ENCODE assay signal across 9 cellular contexts in genomic region chr18:22282311-22283235, GRCh38.
DNase-seq lines count a peak whose midpoint lies in the region; ATAC-seq, FAIRE-seq and TF ChIP-seq lines count a peak whose summit lies in the region.
"Had no signal": no experiment of that assay in that cellular context is flagged by ENCODE, and none has a peak within 500 bp of the region (broad histone marks: within the 10 kb centered on the region; RNA-seq: fewer than 3 reads in every experiment).

No MANE protein-coding gene starts in this region.

- DNase-seq in NCI-H2029 (lab: John Stamatoyannopoulos, UW) (peak; percentile 27), NCI-H2029 treated with DMSO at 0.1 percent for 48 hours (lab: John Stamatoyannopoulos, UW) (no peak), RWPE1 (ENCODE audit: low spot score) (peak; percentile 75), endothelial cell of umbilical vein (ENCODE audit: low read depth, low spot score) (peak; percentile 96), smooth muscle cell of the brain vasculature (ENCODE audit: low read depth, low spot score) (peak; percentile 36), GM20000 (ENCODE audit: low spot score) (no peak)
- no peak for DNase-seq in stimulated activated CD4-positive, alpha-beta T cell treated with anti-CD3 and anti-CD28 coated beads, Interleukin-12 subunit alpha, Interleukin-12 subunit beta, amount 100 ng/mL, for 4 hours

- H4K20me1 ChIP-seq in endothelial cell of umbilical vein (replicated peaks; ENCODE audit: control insufficient read depth, extremely low read depth, insufficient read depth, low read length) = no peaks in the 10 kb centered on the region

- no peaks in the 10 kb centered on the region for H3K79me2 ChIP-seq in endothelial cell of umbilical vein (ENCODE audit: control insufficient read depth, insufficient read depth, low read length)

- H3K9me3 ChIP-seq in endothelial cell of umbilical vein (replicated peaks; ENCODE audit: control insufficient read depth, insufficient read depth, low read length) = no peaks in the 10 kb centered on the region

- TF ChIP-seq POLR2A in endothelial cell of umbilical vein (IDR thresholded peaks at IDR 0.05; ENCODE audit: low read depth, low read length) = no peak

- dilution Hi-C loops in endothelial cell of umbilical vein (cut with MboI; ENCODE audit: extremely low pct_ligation_motif_present, low sequenced_read_pairs) = no loop called here

- peak overlapping the region; percentile 73 for H3K4me2 ChIP-seq in endothelial cell of umbilical vein (ENCODE audit: insufficient read depth, low read length)

- POLR2A ChIA-PET in RWPE1 (lab: Yijun Ruan, JAX; ENCODE audit: low non-redundant PET) = no interaction called here
- POLR2A ChIA-PET in endothelial cell of umbilical vein (lab: Charles Lee) = interaction anchor here (0.9 kb wide), 1 partner anchor 10 kb away, joined by 3 read pairs; no protein-coding TSS in a partner anchor

- TSS peak; percentile 99 for BruUV-seq in endothelial cell of umbilical vein (replicated peaks; lab: Mats Ljungman, UMichigan)

- ATAC-seq in HG03571 (IDR thresholded peaks at IDR 0.05; ENCODE audit: unreplicated experiment) = no peak

- H3K4me1 ChIP-seq in endothelial cell of umbilical vein (ENCODE audit: control insufficient read depth, extremely low read depth, insufficient read depth, low read length) = peaks cover 20% of the 10 kb centered on the region

- H3K4me3 ChIP-seq in endothelial cell of umbilical vein (replicated peaks in 1 of 3; ENCODE audit: insufficient read depth in 1 of 3, low read depth in 1 of 3, low read length in 3 of 3) = no peak overlapping the region

- no peaks in the 10 kb centered on the region for H3K9me1 ChIP-seq in endothelial cell of umbilical vein (replicated peaks; ENCODE audit: control insufficient read depth, extremely low read depth, insufficient read depth, low read length)

- H2AFZ ChIP-seq in endothelial cell of umbilical vein (ENCODE audit: low read depth, low read length) = peak overlapping the region; percentile 64

- H3K36me3 ChIP-seq in endothelial cell of umbilical vein (ENCODE audit: control insufficient read depth in 2 of 2, extremely low read depth in 1 of 2, insufficient read depth in 2 of 2, low read length in 2 of 2) = no peaks in the 10 kb centered on the region

- peak; percentile 93 for FAIRE-seq in endothelial cell of umbilical vein (lab: Jason Lieb, UNC)
- FAIRE-seq: A204.1 had no signal

- H3K9ac ChIP-seq in endothelial cell of umbilical vein (replicated peaks; ENCODE audit: extremely low read depth, insufficient read depth, low read length) = peak overlapping the region; percentile 76

- H3K27ac ChIP-seq in RWPE1 = peak overlapping the region; percentile 69
- H3K27ac ChIP-seq in endothelial cell of umbilical vein (ENCODE audit: insufficient read depth, low read depth, low read length) = peak overlapping the region; percentile 93

- H3K27me3 ChIP-seq in endothelial cell of umbilical vein (ENCODE audit: control insufficient read depth in 2 of 2, insufficient read depth in 2 of 2, low read length in 2 of 2) = no peaks in the 10 kb centered on the region

- TF ChIP-seq CTCF in RWPE1 (conservative IDR thresholded peaks at IDR 0.05; ENCODE audit: low read depth) (no peak), endothelial cell of umbilical vein (IDR thresholded peaks at IDR 0.05; ENCODE audit: extremely low read depth in 1 of 2, insufficient read depth in 1 of 2, low read depth in 1 of 2, low read length in 2 of 2) (peak in 1 of 2 donors; percentile 15), GM20000 (IDR thresholded peaks at IDR 0.05; ENCODE audit: extremely low read depth, missing control alignments) (no peak)

- CTCF ChIA-PET in RWPE1 (lab: Yijun Ruan, JAX) = no interaction called here
- CTCF ChIA-PET in endothelial cell of umbilical vein (lab: Charles Lee) = interaction anchor here (0.7 to 1.6 kb wide), 7 partner anchors 11 to 280 kb away, joined by 3 to 8 read pairs (median 3); no protein-coding TSS in a partner anchor

- intact Hi-C loops in endothelial cell of umbilical vein (cut with micrococcal nuclease) = loop anchor here (1.0 to 5.0 kb wide), 8 partner anchors 64 to 281 kb away; partner anchors contain the start of gene GATA6

TF ChIP-seq in endothelial cell of umbilical vein, 7 proteins besides CTCF, POLR2A, EP300 and RAD21:
- TF ChIP-seq JUN (IDR thresholded peaks at IDR 0.05; ENCODE audit: borderline replicate concordance, insufficient read depth, insufficient read length, low read depth) (peak; percentile 98), POLR2AphosphoS5 (IDR thresholded peaks at IDR 0.05; ENCODE audit: insufficient read depth, low read depth, low read length) (peak; percentile 20), FOS (IDR thresholded peaks at IDR 0.05; ENCODE audit: borderline replicate concordance, insufficient read depth, low read length) (peak; percentile 90), MAX (IDR thresholded peaks at IDR 0.05; ENCODE audit: insufficient read depth, insufficient read length) (no peak), MYC (IDR thresholded peaks at IDR 0.05; ENCODE audit: low read depth, low read length) (no peak), GATA2 (IDR thresholded peaks at IDR 0.05; ENCODE audit: insufficient read depth, insufficient read length, low read depth, low read length) (no peak), EZH2 (IDR thresholded peaks at IDR 0.05; ENCODE audit: borderline replicate concordance, low read depth, low read length, severe bottlenecking) (no peak)

Comparison
In these comparisons a context has a peak if more than half of its experiments do, and no peak if none do; other contexts are left out.
1. DNase-seq: peak in NCI-H2029 (single experiment), RWPE1 (single experiment), endothelial cell of umbilical vein (single experiment) and smooth muscle cell of the brain vasculature (single experiment); none in NCI-H2029 treated with DMSO at 0.1 percent for 48 hours (single experiment), stimulated activated CD4-positive, alpha-beta T cell treated with anti-CD3 and anti-CD28 coated beads, Interleukin-12 subunit alpha, Interleukin-12 subunit beta, amount 100 ng/mL, for 4 hours (single experiment) and GM20000 (single experiment).